23 cellular contexts compared by ENCODE assay signal in genomic region chr9:82191082-82191481, GRCh38.
"Had no signal": no experiment of that assay in that cellular context is flagged by ENCODE, and none has a peak within 500 bp of the region (broad histone marks: within the 10 kb centered on the region; RNA-seq: fewer than 3 reads in every experiment).

No MANE protein-coding gene starts in this region.

- H3K27ac ChIP-seq: colonic mucosa, epithelial cell of prostate, esophagus squamous epithelium, heart right ventricle, left ventricle myocardium inferior, neutrophil, skin epidermis, tibial nerve had no signal

- H3K4me3 Mint-ChIP-seq: activated T-cell treated with anti-CD3 and anti-CD28 coated beads, Interleukin-2, amount 50 U/mL, for 72 hours; nephron progenitor cell; stimulated activated memory B cell treated with anti-CD40 and anti-IgM and Interleukin-4, amounts not matched to agents 10 μg/mL and 1 μg/mL and 100 μg/mL, for 72 hours; T-helper 17 cell; WTC11 had no signal

- H3K9me3 ChIP-seq: colonic mucosa, esophagus squamous epithelium, heart right ventricle, neutrophil had no signal

- H3K27me3 ChIP-seq: colonic mucosa, esophagus squamous epithelium, heart right ventricle, neutrophil, tibial nerve had no signal

- H3K36me3 ChIP-seq: colonic mucosa, esophagus squamous epithelium, heart right ventricle, left ventricle myocardium inferior, neutrophil, tibial nerve had no signal

- ATAC-seq: activated naive CD4-positive, alpha-beta T cell treated with anti-CD3 and anti-CD28 coated beads, Interleukin-2, amount 50 U/mL, for 72 hours; activated T-cell treated with anti-CD3 and anti-CD28 coated beads, Interleukin-2, amount 50 U/mL, for 72 hours; heart right ventricle; sciatic nerve; stimulated activated memory B cell treated with anti-CD40 and anti-IgM and Interleukin-4, amounts not matched to agents 10 μg/mL and 1 μg/mL and 100 μg/mL, for 72 hours; T-helper 17 cell; WTC11 had no signal

- H3K4me3 ChIP-seq: colonic mucosa, esophagus squamous epithelium, heart right ventricle, left ventricle myocardium inferior, lung, skin epidermis, tibial nerve had no signal

- H3K4me1 ChIP-seq: colonic mucosa, esophagus squamous epithelium, heart right ventricle, left ventricle myocardium inferior, tibial nerve had no signal

- H3K4me1 Mint-ChIP-seq: nephron progenitor cell; stimulated activated memory B cell treated with anti-CD40 and anti-IgM and Interleukin-4, amounts not matched to agents 10 μg/mL and 1 μg/mL and 100 μg/mL, for 72 hours; T-helper 17 cell; WTC11 had no signal

- H3K27me3 Mint-ChIP-seq: stimulated activated memory B cell treated with anti-CD40 and anti-IgM and Interleukin-4, amounts not matched to agents 10 μg/mL and 1 μg/mL and 100 μg/mL, for 72 hours; T-helper 17 cell had no signal

- DNase-seq: activated naive CD4-positive, alpha-beta T cell; activated T-cell treated with anti-CD3 and anti-CD28 coated beads for 4 hours; activated T-cell treated with anti-CD3 and anti-CD28 coated beads, Interleukin-2, amount 50 U/mL, for 72 hours; colonic mucosa; effector CD8-positive, alpha-beta T cell; esophagus squamous epithelium; foreskin melanocyte; heart right ventricle; islet precursor cell; left ventricle myocardium inferior; nephron progenitor cell; stimulated activated CD4-positive, alpha-beta T cell treated with anti-CD3 and anti-CD28 coated beads, Interleukin-4, amount 100 ng/mL, for 24 hours; stimulated activated CD8-positive, alpha-beta memory T cell treated with anti-CD3 and anti-CD28 coated beads, Interleukin-4, amount 100 ng/mL, for 48 hours; T-helper 17 cell had no signal

- H3K27ac Mint-ChIP-seq: activated naive CD4-positive, alpha-beta T cell treated with anti-CD3 and anti-CD28 coated beads, Interleukin-2, amount 50 U/mL, for 72 hours; activated T-cell treated with anti-CD3 and anti-CD28 coated beads, Interleukin-2, amount 50 U/mL, for 72 hours; nephron progenitor cell; stimulated activated memory B cell treated with anti-CD40 and anti-IgM and Interleukin-4, amounts not matched to agents 10 μg/mL and 1 μg/mL and 100 μg/mL, for 72 hours; T-helper 17 cell; WTC11 had no signal
